ENCODE assay signal across 15 cellular contexts in the genomic region with DNA sequence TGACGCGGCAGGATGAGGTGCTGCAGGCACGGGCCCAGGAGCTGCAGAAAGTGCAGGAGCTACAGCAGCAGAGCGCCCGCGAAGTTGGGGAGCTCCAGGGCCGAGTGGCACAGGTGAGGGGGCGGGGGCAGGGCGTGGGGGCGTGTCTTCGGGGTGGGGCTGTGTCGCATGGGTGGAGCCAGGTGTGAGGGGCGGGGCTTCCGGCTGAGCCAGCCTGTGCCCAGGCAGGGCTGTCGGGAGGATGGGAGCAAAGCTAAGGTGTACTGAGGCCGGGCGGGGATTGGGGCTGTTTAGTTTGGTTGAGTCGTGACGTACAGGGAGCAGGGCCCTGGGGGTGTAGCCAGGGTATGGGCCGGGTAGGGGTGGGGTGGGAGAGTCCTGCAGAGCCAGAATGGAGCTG.
DNase-seq lines count a peak whose midpoint lies in the region; ATAC-seq and TF ChIP-seq lines count a peak whose summit lies in the region.
"Had no signal": no experiment of that assay in that cellular context is flagged by ENCODE, and none has a peak within 500 bp of the region (broad histone marks: within the 10 kb centered on the region; RNA-seq: fewer than 3 reads in every experiment).

No MANE protein-coding gene starts in this region.

- CTCF ChIA-PET in MCF 10A (lab: Yijun Ruan, JAX), result no interaction called here

- in situ Hi-C loops in T47D (cut with HindIII; ENCODE audit: low pct_unique_long_range_greater_than_20kb, low sequenced_read_pairs), result no loop called here

- no peak overlapping the region for H3K4ac ChIP-seq in mesendoderm (ENCODE audit: low read depth, low read length)

- DNase-seq in T47D (ENCODE audit: low read depth in 1 of 2, low spot score in 1 of 2) (peak; percentile 91 to 92), MCF 10A (ENCODE audit: unreplicated experiment) (no peak), mesendoderm (peak; percentile 87), HUDEP-2 (lab: John Stamatoyannopoulos, UW; ENCODE audit: unreplicated experiment in 76 of 76) (no peak), progenitor cell of endocrine pancreas (ENCODE audit: low spot score, unreplicated experiment) (no peak), NCI-H82 (lab: John Stamatoyannopoulos, UW) (no peak)
- peak; percentile 27 for DNase-seq in activated T-cell treated with anti-CD3 and anti-CD28 coated beads, Interleukin-2, amount 50 U/mL, for 1 hour
- DNase-seq: activated gamma-delta T cell; NCI-H2171 treated with DMSO at 0.1 percent for 48 hours; pancreas; stimulated activated naive CD4-positive, alpha-beta T cell had no signal

- no peaks in the 10 kb centered on the region for H3K79me1 ChIP-seq in mesendoderm (ENCODE audit: low read length)

- no peaks in the 10 kb centered on the region for H3K36me3 ChIP-seq in mesendoderm (ENCODE audit: control insufficient read depth, insufficient read depth, low read length)
- H3K36me3 ChIP-seq: BLaER1 had no signal

- no peaks in the 10 kb centered on the region for H3K27me3 Mint-ChIP-seq in MCF 10A (ENCODE audit: insufficient read depth, unreplicated experiment)
- H3K27me3 Mint-ChIP-seq in progenitor cell of endocrine pancreas, result no peaks in the 10 kb centered on the region

- BruUV-seq in MCF 10A (replicated peaks; lab: Mats Ljungman, UMichigan), result no TSS peak

- H3K9me3 Mint-ChIP-seq in MCF 10A (ENCODE audit: unreplicated experiment) (peaks cover 28% of the 10 kb centered on the region), progenitor cell of endocrine pancreas (ENCODE audit: low read depth) (no peaks in the 10 kb centered on the region)

- H3K4me2 ChIP-seq in mesendoderm (ENCODE audit: low read length), result no peak overlapping the region
- H3K4me2 ChIP-seq: BLaER1 had no signal

- H3K4me3 Mint-ChIP-seq in MCF 10A (ENCODE audit: unreplicated experiment) (no peak overlapping the region), progenitor cell of endocrine pancreas (ENCODE audit: low read depth) (no peak overlapping the region)

- no peak overlapping the region for H2BK15ac ChIP-seq in mesendoderm (replicated peaks; ENCODE audit: low read depth)

- H3K4me1 Mint-ChIP-seq in MCF 10A (ENCODE audit: insufficient read depth, unreplicated experiment), result no peaks in the 10 kb centered on the region
- no peaks in the 10 kb centered on the region for H3K4me1 Mint-ChIP-seq in progenitor cell of endocrine pancreas (ENCODE audit: low read depth)

- no peaks in the 10 kb centered on the region for H3K4me1 ChIP-seq in mesendoderm (ENCODE audit: control insufficient read depth, low read depth, low read length)
- H3K4me1 ChIP-seq: pancreas had no signal

- POLR2A ChIA-PET in MCF 10A (lab: Yijun Ruan, JAX), result no interaction called here

- no peak overlapping the region for H4K8ac ChIP-seq in mesendoderm (ENCODE audit: low read depth, low read length)

- H2AK5ac ChIP-seq in mesendoderm (ENCODE audit: low read length), result no peak overlapping the region

- H4K5ac ChIP-seq in mesendoderm (ENCODE audit: low read length), result no peak overlapping the region

- H3K27ac ChIP-seq in mesendoderm (ENCODE audit: low read depth, low read length), result no peak overlapping the region
- H3K27ac ChIP-seq: BLaER1, HL-60, pancreas, SK-N-MC had no signal

- H3K79me2 ChIP-seq in mesendoderm (ENCODE audit: control insufficient read depth, insufficient read depth, low read length), result no peaks in the 10 kb centered on the region

- no peak overlapping the region for H3K27ac Mint-ChIP-seq in MCF 10A (ENCODE audit: low read depth, unreplicated experiment)
- H3K27ac Mint-ChIP-seq in progenitor cell of endocrine pancreas, result no peak overlapping the region

- no peak overlapping the region for H2BK5ac ChIP-seq in mesendoderm (ENCODE audit: low read length)

- WGBS in mesendoderm (ENCODE audit: extremely low coverage, insufficient coverage, low lambda C conversion rate), result no CpG with 5 or more reads among the region's 20 CpGs

- peak overlapping the region; percentile 17 for H3K9ac ChIP-seq in mesendoderm (ENCODE audit: low read length)
- H3K9ac ChIP-seq: BLaER1 had no signal

- peak overlapping the region; percentile 65 for H3K56ac ChIP-seq in mesendoderm (ENCODE audit: low read length)

- intact Hi-C loops in MCF 10A (cut with micrococcal nuclease), result no loop called here

- TF ChIP-seq CTCF in MCF 10A (IDR thresholded peaks at IDR 0.05; ENCODE audit: unreplicated experiment) (no peak), progenitor cell of endocrine pancreas (IDR thresholded peaks at IDR 0.05; ENCODE audit: unreplicated experiment) (no peak)

- H3K36me3 Mint-ChIP-seq in MCF 10A (ENCODE audit: insufficient read depth, unreplicated experiment) (no peaks in the 10 kb centered on the region), progenitor cell of endocrine pancreas (ENCODE audit: insufficient read depth) (peaks cover 24% of the 10 kb centered on the region)

- H2BK120ac ChIP-seq in mesendoderm (ENCODE audit: low read depth, low read length), result no peak overlapping the region

- ATAC-seq in HG02970 (IDR thresholded peaks at IDR 0.05; ENCODE audit: low FRiP score, unreplicated experiment), result no peak

- H3K18ac ChIP-seq in mesendoderm (ENCODE audit: low read length), result no peak overlapping the region

- H3K27me3 ChIP-seq in mesendoderm (ENCODE audit: insufficient read depth, low read length, poor library complexity), result no peaks in the 10 kb centered on the region
- H3K27me3 ChIP-seq: BLaER1, pancreas had no signal

- no peak overlapping the region for H3K23ac ChIP-seq in mesendoderm (ENCODE audit: low read length)

- no peak overlapping the region for H3K4me3 ChIP-seq in mesendoderm (ENCODE audit: low read length)
- H3K4me3 ChIP-seq: BLaER1, pancreas, SK-N-MC had no signal

Comparison
In these comparisons a context has a peak if more than half of its experiments do, and no peak if none do; other contexts are left out.
1. DNase-seq: peak in T47D (2 of 2), activated T-cell treated with anti-CD3 and anti-CD28 coated beads, Interleukin-2, amount 50 U/mL, for 1 hour (single experiment) and mesendoderm (single experiment); none in MCF 10A (single experiment), HUDEP-2 (0 of 76), progenitor cell of endocrine pancreas (single experiment) and NCI-H82 (single experiment).